In genomic region chr2:173119069-173119807, GRCh38 we compare ENCODE assay signal across 9 cellular contexts. TPM values are rescaled to one million over a fixed set of nuclear protein-coding genes. Genes with fewer than 3 reads are reported as not detected.
DNase-seq lines count a peak whose midpoint lies in the region; ATAC-seq, FAIRE-seq and TF ChIP-seq lines count a peak whose summit lies in the region.
"Had no signal": no experiment of that assay in that cellular context is flagged by ENCODE, and none has a peak within 500 bp of the region (broad histone marks: within the 10 kb centered on the region; RNA-seq: fewer than 3 reads in every experiment).

No MANE protein-coding gene starts in this region.

- H3K4me3 Mint-ChIP-seq in brain = no peak overlapping the region
- no peak overlapping the region for H3K4me3 Mint-ChIP-seq in activated T-cell treated with anti-CD3 and anti-CD28 coated beads, Interleukin-2, amount 50 U/mL, for 4 hours

- H3K4me3 ChIP-seq in MG63 (no peak overlapping the region), pancreas (no peak overlapping the region)

- DNase-seq in MG63 = peak; percentile 61
- peak in 4 of 6 donors; percentile 7 to 30 (median 20) for DNase-seq in pancreas
- no peak for DNase-seq in effector CD4-positive, alpha-beta T cell
- no peak for DNase-seq in activated T-cell treated with anti-CD3 and anti-CD28 coated beads, Interleukin-2, amount 50 U/mL, for 4 hours
- DNase-seq in activated CD4-positive, CD25-positive, alpha-beta regulatory T cell (lab: John Stamatoyannopoulos, UW) = no peak
- DNase-seq: H7 had no signal

- no peaks in the 10 kb centered on the region for H3K27me3 ChIP-seq in MG63
- no peaks in the 10 kb centered on the region for H3K27me3 ChIP-seq in pancreas

- WGBS in pancreas, 2 donors = 56 to 57% methylated on average over 5 of the region's 5 CpGs

- ATAC-seq in GM18511 (IDR thresholded peaks at IDR 0.05; ENCODE audit: unreplicated experiment) (peak; percentile 65), pancreas (peak; percentile 71 to 85 (median 75)), GM21390 (IDR thresholded peaks at IDR 0.05; ENCODE audit: unreplicated experiment) (no peak)
- no peak for ATAC-seq in activated T-cell treated with anti-CD3 and anti-CD28 coated beads, Interleukin-2, amount 50 U/mL, for 4 hours

- H3K27ac ChIP-seq in pancreas = no peak overlapping the region

- peaks cover 4 to 15% (median 10%) of the 10 kb centered on the region in 5 experiments for H3K9me3 Mint-ChIP-seq in brain
- no peaks in the 10 kb centered on the region for H3K9me3 Mint-ChIP-seq in activated T-cell treated with anti-CD3 and anti-CD28 coated beads, Interleukin-2, amount 50 U/mL, for 4 hours

- H3K36me3 Mint-ChIP-seq in brain = peaks cover 34% of the 10 kb centered on the region
- H3K36me3 Mint-ChIP-seq in activated T-cell treated with anti-CD3 and anti-CD28 coated beads, Interleukin-2, amount 50 U/mL, for 4 hours (ENCODE audit: insufficient read depth) = no peaks in the 10 kb centered on the region

- peak overlapping the region in 4 of 5 experiments; percentile 14 to 65 (median 51) for H3K27ac Mint-ChIP-seq in brain

- peaks cover 14% of the 10 kb centered on the region for H3K4me1 Mint-ChIP-seq in brain
- H3K4me1 Mint-ChIP-seq in activated T-cell treated with anti-CD3 and anti-CD28 coated beads, Interleukin-2, amount 50 U/mL, for 4 hours (ENCODE audit: low read depth) = peaks cover 3% of the 10 kb centered on the region

- no peaks in the 10 kb centered on the region for H3K27me3 Mint-ChIP-seq in brain
- H3K27me3 Mint-ChIP-seq in activated T-cell treated with anti-CD3 and anti-CD28 coated beads, Interleukin-2, amount 50 U/mL, for 4 hours (ENCODE audit: low read depth) = peaks cover 2% of the 10 kb centered on the region

- intact Hi-C loops in pancreas (cut with DNase I) = no loop called here

- TF ChIP-seq CTCF in brain (conservative IDR thresholded peaks at IDR 0.05) (no peak), pancreas (IDR thresholded peaks at IDR 0.05) (no peak)

- H3K9me3 ChIP-seq in MG63 (no peaks in the 10 kb centered on the region), pancreas (no peaks in the 10 kb centered on the region)

- no peak for FAIRE-seq in pancreas (lab: Jason Lieb, UNC)

- H3K36me3 ChIP-seq in MG63 = peaks cover 19% of the 10 kb centered on the region
- no peaks in the 10 kb centered on the region for H3K36me3 ChIP-seq in pancreas

- H3K4me1 ChIP-seq in pancreas = peaks cover 0 to 4% (median 0%) of the 10 kb centered on the region in 3 donors

RNA-seq across cellular contexts. Expression of gene MAP3K20, which starts 43.6 kb away (rescaled TPM):
- 32.8 and 53.5 TPM in 2 replicates for total RNA-seq in MG63 (2014; rRNA removed; shearing (Covaris generic); ENCODE audit: low replicate concordance)
- polyA plus RNA-seq in brain (ENCODE audit: insufficient read depth, low read depth, low replicate concordance) = 12.3 TPM
- 10 to 100 TPM in 2 of 6 donors, 1 to 10 TPM in 4; 6.6 to 23.7 (median 9.7) TPM for total RNA-seq in pancreas
- polyA plus RNA-seq in pancreas = 1 to 10 TPM; 4.1 to 4.4 TPM
- 1 to 10 TPM; 5.9 to 8.6 (median 6.8) TPM for total RNA-seq in activated T-cell treated with anti-CD3 and anti-CD28 coated beads, Interleukin-2, amount 50 U/mL, for 4 hours

Comparison
In these comparisons a context has a peak if more than half of its experiments do, and no peak if none do; other contexts are left out.
1. ATAC-seq: peak in GM18511 (single experiment) and pancreas (4 of 4); none in activated T-cell treated with anti-CD3 and anti-CD28 coated beads, Interleukin-2, amount 50 U/mL, for 4 hours (0 of 2) and GM21390 (single experiment).
2. DNase-seq: peak in MG63 (single experiment) and pancreas (4 of 6); none in effector CD4-positive, alpha-beta T cell (single experiment), activated T-cell treated with anti-CD3 and anti-CD28 coated beads, Interleukin-2, amount 50 U/mL, for 4 hours (single experiment) and activated CD4-positive, CD25-positive, alpha-beta regulatory T cell (0 of 4).